Comparison of ENCODE assay signal across 37 cellular contexts in the genomic region with DNA sequence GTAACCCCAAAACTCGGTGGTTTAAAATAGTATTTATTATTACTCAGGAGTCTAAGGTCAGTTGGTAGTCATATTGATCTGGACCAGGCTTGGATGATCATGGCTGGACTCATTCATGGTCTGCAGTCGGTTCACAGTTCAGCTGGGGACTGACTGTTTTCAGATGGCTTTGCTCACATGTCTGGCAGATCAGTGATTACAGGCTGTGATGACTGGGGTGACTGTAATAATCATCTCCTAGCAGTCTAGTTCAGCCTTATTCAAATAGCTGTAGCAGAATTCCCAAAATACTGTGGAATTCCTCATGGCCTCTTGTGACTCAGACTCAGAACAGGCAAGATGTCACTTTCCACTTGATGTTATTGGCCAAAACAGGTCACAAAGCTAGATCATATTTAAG. TPM values are rescaled to one million over a fixed set of nuclear protein-coding genes. Genes with fewer than 3 reads are reported as not detected.
"Had no signal": no experiment of that assay in that cellular context is flagged by ENCODE, and none has a peak within 500 bp of the region (broad histone marks: within the 10 kb centered on the region; RNA-seq: fewer than 3 reads in every experiment).

No MANE protein-coding gene starts in this region.

- H3K36me3 Mint-ChIP-seq: activated naive CD4-positive, alpha-beta T cell treated with anti-CD3 and anti-CD28 coated beads, Interleukin-2, amount 50 U/mL, for 24 hours; activated naive CD8-positive, alpha-beta T cell treated with anti-CD3 and anti-CD28 coated beads, Interleukin-2, amount 10 ng/mL, durations not matched to agents 7 days and 5 days had no signal

- H3K4me1 ChIP-seq: body of pancreas, breast epithelium, Peyer's patch had no signal

- H3K9ac ChIP-seq: KMS-11, SK-N-SH had no signal

- H3K9me3 ChIP-seq: body of pancreas, breast epithelium, Peyer's patch, SJSA1, SK-N-SH had no signal

- H3K27me3 ChIP-seq: body of pancreas, breast epithelium, Peyer's patch, SJSA1 had no signal

- H3K9me3 Mint-ChIP-seq: activated CD4-positive, alpha-beta T cell treated with anti-CD3 and anti-CD28 coated beads, Interleukin-2, amount 10 ng/mL, durations not matched to agents 24 days and 14 days; activated CD8-positive, alpha-beta T cell treated with anti-CD3 and anti-CD28 coated beads for 36 hours; activated naive CD4-positive, alpha-beta T cell treated with anti-CD3 and anti-CD28 coated beads, Interleukin-2, amount 50 U/mL, for 24 hours; activated naive CD8-positive, alpha-beta T cell treated with anti-CD3 and anti-CD28 coated beads, Interleukin-2, amount 10 ng/mL, durations not matched to agents 7 days and 5 days; activated T-cell treated with anti-CD3 and anti-CD28 coated beads, Interleukin-2, amount 50 U/mL, for 72 hours; activated T-helper 17 cell treated with anti-CD3 and anti-CD28 coated beads, Interleukin-2, amount 50 U/mL, for 72 hours; T-helper 1 cell treated with Interleukin-12 subunit alpha and Interleukin-12 subunit beta and Interleukin-4 antibody, amounts not matched to agents 30 μg/mL and 1 μg/mL, for 36 hours had no signal

- H3K4me1 Mint-ChIP-seq: activated CD4-positive, alpha-beta T cell treated with anti-CD3 and anti-CD28 coated beads, Interleukin-2, amount 10 ng/mL, durations not matched to agents 24 days and 14 days; activated naive CD4-positive, alpha-beta T cell treated with anti-CD3 and anti-CD28 coated beads, Interleukin-2, amount 50 U/mL, for 24 hours; activated naive CD8-positive, alpha-beta T cell treated with anti-CD3 and anti-CD28 coated beads, Interleukin-2, amount 10 ng/mL, durations not matched to agents 7 days and 5 days; activated T-helper 17 cell treated with anti-CD3 and anti-CD28 coated beads, Interleukin-2, amount 50 U/mL, for 72 hours had no signal

- FAIRE-seq: astrocyte, TTC549 had no signal

- H3K4me3 Mint-ChIP-seq: activated CD4-positive, alpha-beta T cell treated with anti-CD3 and anti-CD28 coated beads, Interleukin-2, amount 10 ng/mL, durations not matched to agents 24 days and 14 days; activated CD8-positive, alpha-beta T cell treated with anti-CD3 and anti-CD28 coated beads for 36 hours; activated naive CD4-positive, alpha-beta T cell treated with anti-CD3 and anti-CD28 coated beads, Interleukin-2, amount 50 U/mL, for 24 hours; activated naive CD8-positive, alpha-beta T cell treated with anti-CD3 and anti-CD28 coated beads, Interleukin-2, amount 10 ng/mL, durations not matched to agents 7 days and 5 days; activated T-cell treated with anti-CD3 and anti-CD28 coated beads, Interleukin-2, amount 50 U/mL, for 72 hours; activated T-helper 17 cell treated with anti-CD3 and anti-CD28 coated beads, Interleukin-2, amount 50 U/mL, for 72 hours; T-helper 1 cell treated with Interleukin-12 subunit alpha and Interleukin-12 subunit beta and Interleukin-4 antibody, amounts not matched to agents 30 μg/mL and 1 μg/mL, for 36 hours; T-helper 2 cell treated with Interferon-gamma antibody and Interleukin-4, amounts not matched to agents 5 μg/mL and 100 μg/mL, for 36 hours had no signal

- H3K4me3 ChIP-seq: body of pancreas, breast epithelium, Peyer's patch, SJSA1 had no signal

- H3K27ac Mint-ChIP-seq: activated CD4-positive, alpha-beta T cell treated with anti-CD3 and anti-CD28 coated beads, Interleukin-2, amount 10 ng/mL, durations not matched to agents 24 days and 14 days; activated CD8-positive, alpha-beta T cell treated with anti-CD3 and anti-CD28 coated beads for 36 hours; activated naive CD4-positive, alpha-beta T cell treated with anti-CD3 and anti-CD28 coated beads, Interleukin-2, amount 50 U/mL, for 24 hours; activated naive CD8-positive, alpha-beta T cell treated with anti-CD3 and anti-CD28 coated beads, Interleukin-2, amount 10 ng/mL, durations not matched to agents 7 days and 5 days; activated T-cell treated with anti-CD3 and anti-CD28 coated beads, Interleukin-2, amount 50 U/mL, for 72 hours; activated T-helper 17 cell treated with anti-CD3 and anti-CD28 coated beads, Interleukin-2, amount 50 U/mL, for 72 hours; T-helper 1 cell treated with Interleukin-12 subunit alpha and Interleukin-12 subunit beta and Interleukin-4 antibody, amounts not matched to agents 30 μg/mL and 1 μg/mL, for 36 hours; T-helper 2 cell treated with Interferon-gamma antibody and Interleukin-4, amounts not matched to agents 5 μg/mL and 100 μg/mL, for 36 hours had no signal

- H3K27ac ChIP-seq: body of pancreas, breast epithelium, KMS-11, Peyer's patch, SJSA1, WERI-Rb-1 had no signal

- DNase-seq: activated CD4-positive, alpha-beta T cell treated with anti-CD3 and anti-CD28 coated beads, Interleukin-2, amount 10 ng/mL, durations not matched to agents 24 days and 14 days; activated CD4-positive, alpha-beta T cell treated with anti-CD3 and anti-CD28 coated beads, Interleukin-2, amount 50 U/mL, for 4 hours; activated CD4-positive, CD25-positive, alpha-beta regulatory T cell; activated CD8-positive, alpha-beta T cell treated with anti-CD3 and anti-CD28 coated beads for 36 hours; activated effector memory CD4-positive, alpha-beta T cell treated with anti-CD3 and anti-CD28 coated beads, Interleukin-2, amount 50 U/mL, for 16 hours; activated naive CD4-positive, alpha-beta T cell treated with Interleukin-2 at 50 U/mL for 16 hours; activated naive CD8-positive, alpha-beta T cell treated with anti-CD3 and anti-CD28 coated beads, Interleukin-2, amount 10 ng/mL, durations not matched to agents 7 days and 5 days; activated T-cell treated with anti-CD3 and anti-CD28 coated beads, Interleukin-2, amount 50 U/mL, for 1 hour; activated T-cell treated with anti-CD3 and anti-CD28 coated beads, Interleukin-2, amount 50 U/mL, for 72 hours; body of pancreas; MM.1S; MV-4-11; NCI-H1092; NCI-H1436 treated with DMSO at 0.1 percent for 48 hours; NCI-H1694 treated with DMSO at 0.1 percent for 48 hours; NCI-H2029; NCI-H510A; NCI-H526; NCI-H748 treated with DMSO at 0.1 percent for 48 hours; NK-92 treated with Interleukin-12 subunit alpha and Interleukin-12 subunit beta, amount 100 ng/mL, for 24 hours; PC-3; Peyer's patch; RPMI8226; SHP77 treated with DMSO at 0.1 percent for 48 hours; SK-N-SH; WERI-Rb-1 had no signal

- H3K36me3 ChIP-seq: breast epithelium, Peyer's patch, SJSA1, WERI-Rb-1 had no signal

- H3K4me2 ChIP-seq: KMS-11, SK-N-SH had no signal

- ATAC-seq: activated CD8-positive, alpha-beta T cell treated with anti-CD3 and anti-CD28 coated beads for 36 hours; activated T-cell treated with anti-CD3 and anti-CD28 coated beads, Interleukin-2, amount 50 U/mL, for 72 hours; activated T-helper 17 cell treated with anti-CD3 and anti-CD28 coated beads, Interleukin-2, amount 50 U/mL, for 72 hours; body of pancreas; PC-3 had no signal

RNA-seq across cellular contexts. Expression of gene FRK, which starts 23.6 kb away (rescaled TPM):
- total RNA-seq: activated CD4-positive, alpha-beta T cell treated with anti-CD3 and anti-CD28 coated beads, Interleukin-2, amount 10 ng/mL, durations not matched to agents 24 days and 14 days had no signal

RNA-seq across cellular contexts. Expression of gene COL10A1, which starts 41.6 kb away (rescaled TPM):
- total RNA-seq: activated CD4-positive, alpha-beta T cell treated with anti-CD3 and anti-CD28 coated beads, Interleukin-2, amount 10 ng/mL, durations not matched to agents 24 days and 14 days; activated CD8-positive, alpha-beta memory T cell treated with anti-CD3 and anti-CD28 coated beads for 36 hours; activated CD8-positive, alpha-beta T cell treated with anti-CD3 and anti-CD28 coated beads for 36 hours; activated naive CD8-positive, alpha-beta T cell treated with anti-CD3 and anti-CD28 coated beads, Interleukin-2, amount 10 ng/mL, durations not matched to agents 7 days and 5 days; activated T-cell treated with anti-CD3 and anti-CD28 coated beads, Interleukin-2, amount 50 U/mL, for 72 hours; activated T-helper 17 cell treated with anti-CD3 and anti-CD28 coated beads, Interleukin-2, amount 50 U/mL, for 72 hours; astrocyte; PC-3; Peyer's patch had no signal
- polyA plus RNA-seq: adipose tissue had no signal
